In genomic region chr4:12724520-12724919, GRCh38 we compare ENCODE assay signal across 8 cellular contexts.
DNase-seq lines count a peak whose midpoint lies in the region; ATAC-seq and TF ChIP-seq lines count a peak whose summit lies in the region.

No MANE protein-coding gene starts in this region.

- H3K9me3 ChIP-seq in prostate gland = no peaks in the 10 kb centered on the region

- TF ChIP-seq CTCF in CD14-positive monocyte (IDR thresholded peaks at IDR 0.05) (peak; percentile 43), VCaP (conservative IDR thresholded peaks at IDR 0.05) (peak; percentile 91), prostate gland (IDR thresholded peaks at IDR 0.05) (peak in 2 of 4 experiments; percentile 14 to 29)

- intact Hi-C loops in CD14-positive monocyte (cut with micrococcal nuclease) (no loop called here), prostate gland (cut with DNase I) (no loop called here)

- peaks cover 0 to 9% (median 4%) of the 10 kb centered on the region in 3 donors for H3K27me3 Mint-ChIP-seq in CD14-positive monocyte (ENCODE audit: low read depth in 3 of 3)

- TF ChIP-seq POLR2A in prostate gland (IDR thresholded peaks at IDR 0.05) = no peak

- no peak overlapping the region for H3K4me3 ChIP-seq in prostate gland

- H3K27ac ChIP-seq in VCaP (no peak overlapping the region), prostate gland (no peak overlapping the region)

- ATAC-seq in HG02642 (IDR thresholded peaks at IDR 0.05; ENCODE audit: poor library complexity, unreplicated experiment) (peak; percentile 47), GM18498 (IDR thresholded peaks at IDR 0.05; ENCODE audit: unreplicated experiment) (no peak)

- no peaks in the 10 kb centered on the region for H3K4me1 ChIP-seq in prostate gland (replicated peaks)

- WGBS in prostate gland = 42% methylated on average over 4 of the region's 4 CpGs

- H3K36me3 Mint-ChIP-seq in CD14-positive monocyte = no peaks in the 10 kb centered on the region

- H3K4me1 Mint-ChIP-seq in CD14-positive monocyte = no peaks in the 10 kb centered on the region

- no peaks in the 10 kb centered on the region for H3K9me3 Mint-ChIP-seq in CD14-positive monocyte

- no peaks in the 10 kb centered on the region for H3K36me3 ChIP-seq in prostate gland

- DNase-seq in CD14-positive monocyte (ENCODE audit: low spot score) = no peak
- DNase-seq in left kidney (ENCODE audit: low read depth, low spot score) = peak; percentile 26
- no peak for DNase-seq in mucosa of gallbladder (ENCODE audit: low spot score)
- no peak for DNase-seq in HCEC 1CT
- DNase-seq in prostate gland (ENCODE audit: low spot score) = no peak

- no peaks in the 10 kb centered on the region for H3K27me3 ChIP-seq in prostate gland (replicated peaks; ENCODE audit: insufficient read depth)

- H3K4me3 Mint-ChIP-seq in CD14-positive monocyte = no peak overlapping the region

- no peak overlapping the region for H3K27ac Mint-ChIP-seq in CD14-positive monocyte
